Comparison of ENCODE assay signal across 1 cellular context in the genomic region with DNA sequence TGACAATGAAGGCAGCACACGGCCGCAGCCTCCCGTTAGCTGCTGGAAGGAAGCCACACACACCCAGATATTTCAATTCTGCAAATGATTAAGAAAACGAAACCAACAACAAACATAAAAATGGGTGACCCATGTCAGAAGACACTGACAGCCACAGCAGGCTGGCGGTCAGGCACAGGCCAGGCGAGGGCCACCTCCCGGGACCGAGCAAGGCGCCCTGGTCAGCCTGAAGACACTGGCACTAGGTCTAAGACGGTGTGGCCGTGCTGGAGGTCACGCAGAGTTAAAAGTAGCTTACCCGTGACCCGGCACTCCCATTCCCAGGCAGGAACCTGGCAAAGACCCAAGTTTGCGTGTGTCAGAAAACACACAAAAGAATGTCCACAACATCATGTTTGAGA.
TF ChIP-seq lines count a peak whose summit lies in the region.

No MANE protein-coding gene starts in this region.

TF ChIP-seq in K562, 482 proteins besides CTCF, POLR2A, EP300 and RAD21 (continued from another document):
- TF ChIP-seq, protein P1, sequence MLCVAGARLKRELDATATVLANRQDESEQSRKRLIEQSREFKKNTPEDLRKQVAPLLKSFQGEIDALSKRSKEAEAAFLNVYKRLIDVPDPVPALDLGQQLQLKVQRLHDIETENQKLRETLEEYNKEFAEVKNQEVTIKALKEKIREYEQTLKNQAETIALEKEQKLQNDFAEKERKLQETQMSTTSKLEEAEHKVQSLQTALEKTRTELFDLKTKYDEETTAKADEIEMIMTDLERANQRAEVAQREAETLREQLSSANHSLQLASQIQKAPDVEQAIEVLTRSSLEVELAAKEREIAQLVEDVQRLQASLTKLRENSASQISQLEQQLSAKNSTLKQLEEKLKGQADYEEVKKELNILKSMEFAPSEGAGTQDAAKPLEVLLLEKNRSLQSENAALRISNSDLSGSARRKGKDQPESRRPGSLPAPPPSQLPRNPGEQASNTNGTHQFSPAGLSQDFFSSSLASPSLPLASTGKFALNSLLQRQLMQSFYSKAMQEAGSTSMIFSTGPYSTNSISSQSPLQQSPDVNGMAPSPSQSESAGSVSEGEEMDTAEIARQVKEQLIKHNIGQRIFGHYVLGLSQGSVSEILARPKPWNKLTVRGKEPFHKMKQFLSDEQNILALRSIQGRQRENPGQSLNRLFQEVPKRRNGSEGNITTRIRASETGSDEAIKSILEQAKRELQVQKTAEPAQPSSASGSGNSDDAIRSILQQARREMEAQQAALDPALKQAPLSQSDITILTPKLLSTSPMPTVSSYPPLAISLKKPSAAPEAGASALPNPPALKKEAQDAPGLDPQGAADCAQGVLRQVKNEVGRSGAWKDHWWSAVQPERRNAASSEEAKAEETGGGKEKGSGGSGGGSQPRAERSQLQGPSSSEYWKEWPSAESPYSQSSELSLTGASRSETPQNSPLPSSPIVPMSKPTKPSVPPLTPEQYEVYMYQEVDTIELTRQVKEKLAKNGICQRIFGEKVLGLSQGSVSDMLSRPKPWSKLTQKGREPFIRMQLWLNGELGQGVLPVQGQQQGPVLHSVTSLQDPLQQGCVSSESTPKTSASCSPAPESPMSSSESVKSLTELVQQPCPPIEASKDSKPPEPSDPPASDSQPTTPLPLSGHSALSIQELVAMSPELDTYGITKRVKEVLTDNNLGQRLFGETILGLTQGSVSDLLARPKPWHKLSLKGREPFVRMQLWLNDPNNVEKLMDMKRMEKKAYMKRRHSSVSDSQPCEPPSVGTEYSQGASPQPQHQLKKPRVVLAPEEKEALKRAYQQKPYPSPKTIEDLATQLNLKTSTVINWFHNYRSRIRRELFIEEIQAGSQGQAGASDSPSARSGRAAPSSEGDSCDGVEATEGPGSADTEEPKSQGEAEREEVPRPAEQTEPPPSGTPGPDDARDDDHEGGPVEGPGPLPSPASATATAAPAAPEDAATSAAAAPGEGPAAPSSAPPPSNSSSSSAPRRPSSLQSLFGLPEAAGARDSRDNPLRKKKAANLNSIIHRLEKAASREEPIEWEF (CRISPR knock-in tag; IDR thresholded peaks at IDR 0.05) = no peak
- TF ChIP-seq ZNF431 (CRISPR knock-in tag; IDR thresholded peaks at IDR 0.05) (no peak), SMAD4 (CRISPR knock-in tag; conservative IDR thresholded peaks at IDR 0.05) (0 out of 2 replicates have a peak, but pooled peaks have one; percentile 24), RBM17 (IDR thresholded peaks at IDR 0.05; ENCODE audit: borderline replicate concordance, low read depth, low read length) (no peak), KLF6 (CRISPR knock-in tag; IDR thresholded peaks at IDR 0.05; ENCODE audit: borderline replicate concordance) (no peak), EWSR1 (IDR thresholded peaks at IDR 0.05; ENCODE audit: borderline replicate concordance, low read depth, partially characterized antibody) (no peak), ATF7 (IDR thresholded peaks at IDR 0.05) (peak; percentile 28; the same call in 1 of the 2 replicates), ZNF444 (CRISPR knock-in tag; IDR thresholded peaks at IDR 0.05) (no peak), XRCC3 (IDR thresholded peaks at IDR 0.05) (no peak), HDAC8 (tag; IDR thresholded peaks at IDR 0.05) (no peak), PRMT5 (CRISPR knock-in tag; IDR thresholded peaks at IDR 0.05) (no peak), NFIC (IDR thresholded peaks at IDR 0.05) (peak; percentile 82), CREB3 (tag; conservative IDR thresholded peaks at IDR 0.05; ENCODE audit: low read depth) (0 out of 2 replicates have a peak, but pooled peaks have one; percentile 19), MLLT1 (IDR thresholded peaks at IDR 0.05) (no peak), ESRRB (CRISPR knock-in tag; IDR thresholded peaks at IDR 0.05; ENCODE audit: borderline replicate concordance) (no peak), POLR2G (IDR thresholded peaks at IDR 0.05; ENCODE audit: low read depth, low read length) (no peak), ZNF282 (CRISPR knock-in tag; IDR thresholded peaks at IDR 0.05) (no peak), ZFP36 (IDR thresholded peaks at IDR 0.05; ENCODE audit: low read depth, low read length, partially characterized antibody) (no peak), RBFOX2 (IDR thresholded peaks at IDR 0.05; ENCODE audit: low read depth, low read length) (0 out of 2 replicates have a peak, but pooled peaks have one; percentile 30), CSDE1 (IDR thresholded peaks at IDR 0.05) (no peak), KLF16 (IDR thresholded peaks at IDR 0.05) (no peak), ZFP1 (CRISPR knock-in tag; IDR thresholded peaks at IDR 0.05) (no peak), ZNF764 (CRISPR knock-in tag; IDR thresholded peaks at IDR 0.05; ENCODE audit: low read depth) (no peak), HNRNPUL1 (IDR thresholded peaks at IDR 0.05; ENCODE audit: low read length) (no peak), RBM15 (IDR thresholded peaks at IDR 0.05; ENCODE audit: insufficient read depth, low read length) (no peak), ZNF740 (CRISPR knock-in tag; IDR thresholded peaks at IDR 0.05) (no peak), ZNF740 (tag; IDR thresholded peaks at IDR 0.05) (no peak), ZNF589 (CRISPR knock-in tag; IDR thresholded peaks at IDR 0.05; ENCODE audit: low read depth) (0 out of 2 replicates have a peak, but pooled peaks have one; percentile 37), ZFX (CRISPR knock-in tag; IDR thresholded peaks at IDR 0.05) (no peak), SMAD3 (CRISPR knock-in tag; conservative IDR thresholded peaks at IDR 0.05) (no peak)
- TF ChIP-seq, protein P2, sequence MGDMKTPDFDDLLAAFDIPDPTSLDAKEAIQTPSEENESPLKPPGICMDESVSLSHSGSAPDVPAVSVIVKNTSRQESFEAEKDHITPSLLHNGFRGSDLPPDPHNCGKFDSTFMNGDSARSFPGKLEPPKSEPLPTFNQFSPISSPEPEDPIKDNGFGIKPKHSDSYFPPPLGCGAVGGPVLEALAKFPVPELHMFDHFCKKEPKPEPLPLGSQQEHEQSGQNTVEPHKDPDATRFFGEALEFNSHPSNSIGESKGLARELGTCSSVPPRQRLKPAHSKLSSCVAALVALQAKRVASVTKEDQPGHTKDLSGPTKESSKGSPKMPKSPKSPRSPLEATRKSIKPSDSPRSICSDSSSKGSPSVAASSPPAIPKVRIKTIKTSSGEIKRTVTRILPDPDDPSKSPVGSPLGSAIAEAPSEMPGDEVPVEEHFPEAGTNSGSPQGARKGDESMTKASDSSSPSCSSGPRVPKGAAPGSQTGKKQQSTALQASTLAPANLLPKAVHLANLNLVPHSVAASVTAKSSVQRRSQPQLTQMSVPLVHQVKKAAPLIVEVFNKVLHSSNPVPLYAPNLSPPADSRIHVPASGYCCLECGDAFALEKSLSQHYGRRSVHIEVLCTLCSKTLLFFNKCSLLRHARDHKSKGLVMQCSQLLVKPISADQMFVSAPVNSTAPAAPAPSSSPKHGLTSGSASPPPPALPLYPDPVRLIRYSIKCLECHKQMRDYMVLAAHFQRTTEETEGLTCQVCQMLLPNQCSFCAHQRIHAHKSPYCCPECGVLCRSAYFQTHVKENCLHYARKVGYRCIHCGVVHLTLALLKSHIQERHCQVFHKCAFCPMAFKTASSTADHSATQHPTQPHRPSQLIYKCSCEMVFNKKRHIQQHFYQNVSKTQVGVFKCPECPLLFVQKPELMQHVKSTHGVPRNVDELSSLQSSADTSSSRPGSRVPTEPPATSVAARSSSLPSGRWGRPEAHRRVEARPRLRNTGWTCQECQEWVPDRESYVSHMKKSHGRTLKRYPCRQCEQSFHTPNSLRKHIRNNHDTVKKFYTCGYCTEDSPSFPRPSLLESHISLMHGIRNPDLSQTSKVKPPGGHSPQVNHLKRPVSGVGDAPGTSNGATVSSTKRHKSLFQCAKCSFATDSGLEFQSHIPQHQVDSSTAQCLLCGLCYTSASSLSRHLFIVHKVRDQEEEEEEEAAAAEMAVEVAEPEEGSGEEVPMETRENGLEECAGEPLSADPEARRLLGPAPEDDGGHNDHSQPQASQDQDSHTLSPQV (IDR thresholded peaks at IDR 0.05) = peak; percentile 38; the same call in 1 of the 2 replicates
- TF ChIP-seq, protein P3, sequence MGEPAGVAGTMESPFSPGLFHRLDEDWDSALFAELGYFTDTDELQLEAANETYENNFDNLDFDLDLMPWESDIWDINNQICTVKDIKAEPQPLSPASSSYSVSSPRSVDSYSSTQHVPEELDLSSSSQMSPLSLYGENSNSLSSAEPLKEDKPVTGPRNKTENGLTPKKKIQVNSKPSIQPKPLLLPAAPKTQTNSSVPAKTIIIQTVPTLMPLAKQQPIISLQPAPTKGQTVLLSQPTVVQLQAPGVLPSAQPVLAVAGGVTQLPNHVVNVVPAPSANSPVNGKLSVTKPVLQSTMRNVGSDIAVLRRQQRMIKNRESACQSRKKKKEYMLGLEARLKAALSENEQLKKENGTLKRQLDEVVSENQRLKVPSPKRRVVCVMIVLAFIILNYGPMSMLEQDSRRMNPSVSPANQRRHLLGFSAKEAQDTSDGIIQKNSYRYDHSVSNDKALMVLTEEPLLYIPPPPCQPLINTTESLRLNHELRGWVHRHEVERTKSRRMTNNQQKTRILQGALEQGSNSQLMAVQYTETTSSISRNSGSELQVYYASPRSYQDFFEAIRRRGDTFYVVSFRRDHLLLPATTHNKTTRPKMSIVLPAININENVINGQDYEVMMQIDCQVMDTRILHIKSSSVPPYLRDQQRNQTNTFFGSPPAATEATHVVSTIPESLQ (CRISPR knock-in tag; IDR thresholded peaks at IDR 0.05) = no peak
- TF ChIP-seq, protein P4, sequence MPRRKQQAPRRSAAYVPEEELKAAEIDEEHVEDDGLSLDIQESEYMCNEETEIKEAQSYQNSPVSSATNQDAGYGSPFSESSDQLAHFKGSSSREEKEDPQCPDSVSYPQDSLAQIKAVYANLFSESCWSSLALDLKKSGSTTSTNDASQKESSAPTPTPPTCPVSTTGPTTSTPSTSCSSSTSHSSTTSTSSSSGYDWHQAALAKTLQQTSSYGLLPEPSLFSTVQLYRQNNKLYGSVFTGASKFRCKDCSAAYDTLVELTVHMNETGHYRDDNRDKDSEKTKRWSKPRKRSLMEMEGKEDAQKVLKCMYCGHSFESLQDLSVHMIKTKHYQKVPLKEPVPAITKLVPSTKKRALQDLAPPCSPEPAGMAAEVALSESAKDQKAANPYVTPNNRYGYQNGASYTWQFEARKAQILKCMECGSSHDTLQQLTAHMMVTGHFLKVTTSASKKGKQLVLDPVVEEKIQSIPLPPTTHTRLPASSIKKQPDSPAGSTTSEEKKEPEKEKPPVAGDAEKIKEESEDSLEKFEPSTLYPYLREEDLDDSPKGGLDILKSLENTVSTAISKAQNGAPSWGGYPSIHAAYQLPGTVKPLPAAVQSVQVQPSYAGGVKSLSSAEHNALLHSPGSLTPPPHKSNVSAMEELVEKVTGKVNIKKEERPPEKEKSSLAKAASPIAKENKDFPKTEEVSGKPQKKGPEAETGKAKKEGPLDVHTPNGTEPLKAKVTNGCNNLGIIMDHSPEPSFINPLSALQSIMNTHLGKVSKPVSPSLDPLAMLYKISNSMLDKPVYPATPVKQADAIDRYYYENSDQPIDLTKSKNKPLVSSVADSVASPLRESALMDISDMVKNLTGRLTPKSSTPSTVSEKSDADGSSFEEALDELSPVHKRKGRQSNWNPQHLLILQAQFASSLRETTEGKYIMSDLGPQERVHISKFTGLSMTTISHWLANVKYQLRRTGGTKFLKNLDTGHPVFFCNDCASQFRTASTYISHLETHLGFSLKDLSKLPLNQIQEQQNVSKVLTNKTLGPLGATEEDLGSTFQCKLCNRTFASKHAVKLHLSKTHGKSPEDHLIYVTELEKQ (CRISPR knock-in tag; IDR thresholded peaks at IDR 0.05) = no peak
TF ChIP-seq in K562: peak in this region for 15.
